In the genomic region with DNA sequence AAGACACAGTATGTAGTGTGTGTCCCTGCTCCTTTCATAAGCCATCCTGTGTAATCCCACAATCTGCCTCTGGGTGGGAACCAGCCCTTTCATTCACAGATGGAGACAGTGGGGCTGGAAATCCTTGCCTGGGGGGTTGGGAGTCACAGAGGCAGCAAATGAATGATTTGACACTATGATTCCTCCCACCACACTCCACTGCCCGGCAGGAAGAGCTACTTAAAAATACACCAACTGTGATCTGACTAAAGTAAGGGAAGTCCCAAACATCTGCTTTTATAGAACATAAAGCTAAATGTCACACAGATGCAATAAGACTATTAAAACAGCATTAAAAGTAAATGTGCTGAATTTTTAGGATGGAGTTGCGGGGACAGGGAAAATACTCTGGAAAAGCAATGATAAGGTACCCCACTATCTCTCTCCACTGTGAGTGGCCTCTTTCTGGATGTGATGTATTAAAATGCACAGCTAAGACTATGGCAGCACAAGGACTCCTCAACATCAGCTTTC, we compare ENCODE assay signal across 8 cellular contexts. TPM values are rescaled to one million over a fixed set of nuclear protein-coding genes. Genes with fewer than 3 reads are reported as not detected.
DNase-seq lines count a peak whose midpoint lies in the region; ATAC-seq and TF ChIP-seq lines count a peak whose summit lies in the region.

No MANE protein-coding gene starts in this region.

- H3K27me3 Mint-ChIP-seq in stimulated activated naive CD8-positive, alpha-beta T cell treated with anti-CD3 and anti-CD28 coated beads, Interleukin-15, Interleukin-2, amounts not matched to agents 100 ng/mL and 50 ng/mL, for 24 hours: no peaks in the 10 kb centered on the region

- H3K4me2 ChIP-seq in OCI-LY7 (ENCODE audit: low read length): peak overlapping the region; percentile 98

- TF ChIP-seq CTCF in left ventricle myocardium inferior (IDR thresholded peaks at IDR 0.05; ENCODE audit: borderline replicate concordance) (peak; percentile 37), OCI-LY7 (conservative IDR thresholded peaks at IDR 0.05; ENCODE audit: low read length) (peak; percentile 62), vagina (IDR thresholded peaks at IDR 0.05) (no peak)

- intact Hi-C loops in left ventricle myocardium inferior (cut with micrococcal nuclease): no loop called here
- intact Hi-C loops in Right ventricle myocardium inferior (cut with DNase I): no loop called here
- intact Hi-C loops in OCI-LY7 (cut with micrococcal nuclease; ENCODE audit: unreplicated experiment): no loop called here
- intact Hi-C loops in vagina (cut with DNase I): no loop called here

- peaks cover 61% of the 10 kb centered on the region for H3K36me3 Mint-ChIP-seq in stimulated activated naive CD8-positive, alpha-beta T cell treated with anti-CD3 and anti-CD28 coated beads, Interleukin-15, Interleukin-2, amounts not matched to agents 100 ng/mL and 50 ng/mL, for 24 hours (ENCODE audit: low read depth)

- POLR2A ChIA-PET in OCI-LY7 (lab: Charles Lee): interaction anchor here (1.0 to 7.4 kb wide), 4 partner anchors 17 to 100 kb away, joined by 3 to 55 read pairs (median 10); no protein-coding TSS in a partner anchor

- H3K4me1 Mint-ChIP-seq in stimulated activated naive CD8-positive, alpha-beta T cell treated with anti-CD3 and anti-CD28 coated beads, Interleukin-15, Interleukin-2, amounts not matched to agents 100 ng/mL and 50 ng/mL, for 24 hours (ENCODE audit: low read depth): peaks cover 66% of the 10 kb centered on the region

- H3K9me2 ChIP-seq in OCI-LY7 (ENCODE audit: insufficient read depth, low read length): no peaks in the 10 kb centered on the region

- no peaks in the 10 kb centered on the region for H3K9me3 ChIP-seq in left ventricle myocardium inferior (replicated peaks)
- no peaks in the 10 kb centered on the region for H3K9me3 ChIP-seq in OCI-LY7 (ENCODE audit: low read length)
- H3K9me3 ChIP-seq in vagina: no peaks in the 10 kb centered on the region

- DNase-seq in left ventricle myocardium inferior (no peak), Right ventricle myocardium inferior (ENCODE audit: missing footprints) (no peak), OCI-LY7 (ENCODE audit: low spot score) (peak; percentile 59), fibroblast of peridontal ligament (ENCODE audit: extremely low read depth) (peak; percentile 13), T-helper 9 cell (no peak), vagina (ENCODE audit: extremely low spot score in 2 of 2) (no peak)

- peaks cover 36% of the 10 kb centered on the region for H3K36me3 ChIP-seq in left ventricle myocardium inferior
- peaks cover 85% of the 10 kb centered on the region for H3K36me3 ChIP-seq in OCI-LY7 (ENCODE audit: insufficient read depth, low read length)
- peaks cover 0 to 31% of the 10 kb centered on the region in 2 donors for H3K36me3 ChIP-seq in vagina

- no peak for TF ChIP-seq POLR2A in vagina (IDR thresholded peaks at IDR 0.05)

- CTCF ChIA-PET in OCI-LY7 (lab: Charles Lee; ENCODE audit: unreplicated experiment): interaction anchor here (0.5 to 1.3 kb wide), 4 partner anchors 25 to 203 kb away, joined by 3 to 4 read pairs (median 3); no protein-coding TSS in a partner anchor

- H3K4me3 ChIP-seq in left ventricle myocardium inferior (no peak overlapping the region), OCI-LY7 (ENCODE audit: low read depth, low read length, poor library complexity, severe bottlenecking) (peak overlapping the region; percentile 91), vagina (no peak overlapping the region)

- H3K27me3 ChIP-seq in left ventricle myocardium inferior (ENCODE audit: low read depth) (no peaks in the 10 kb centered on the region), vagina (no peaks in the 10 kb centered on the region)

- H3K4me3 Mint-ChIP-seq in stimulated activated naive CD8-positive, alpha-beta T cell treated with anti-CD3 and anti-CD28 coated beads, Interleukin-15, Interleukin-2, amounts not matched to agents 100 ng/mL and 50 ng/mL, for 24 hours: peak overlapping the region; percentile 53

- ATAC-seq in Right ventricle myocardium inferior (no peak), HG03159 (IDR thresholded peaks at IDR 0.05; ENCODE audit: unreplicated experiment) (no peak)

- H4K20me1 ChIP-seq in OCI-LY7 (ENCODE audit: insufficient read depth, low read length): peaks cover 45% of the 10 kb centered on the region

- peaks cover 92% of the 10 kb centered on the region for H3K79me2 ChIP-seq in OCI-LY7 (ENCODE audit: insufficient read depth, low read depth, low read length)

- peak overlapping the region; percentile 83 for H3K27ac ChIP-seq in left ventricle myocardium inferior (replicated peaks)
- peak overlapping the region; percentile 91 for H3K27ac ChIP-seq in OCI-LY7 (ENCODE audit: low read depth, low read length, poor library complexity, severe bottlenecking)
- no peak overlapping the region for H3K27ac ChIP-seq in vagina

- H3K4me1 ChIP-seq in left ventricle myocardium inferior (peaks cover 93% of the 10 kb centered on the region), OCI-LY7 (ENCODE audit: insufficient read depth, low read length, poor library complexity, severe bottlenecking) (peaks cover 47% of the 10 kb centered on the region), vagina (peaks cover 66% of the 10 kb centered on the region)

- no peak overlapping the region for H3K27ac Mint-ChIP-seq in stimulated activated naive CD8-positive, alpha-beta T cell treated with anti-CD3 and anti-CD28 coated beads, Interleukin-15, Interleukin-2, amounts not matched to agents 100 ng/mL and 50 ng/mL, for 24 hours

- BruUV-seq in OCI-LY7 (replicated peaks; lab: Mats Ljungman, UMichigan): no TSS peak

- H3K9me3 Mint-ChIP-seq in stimulated activated naive CD8-positive, alpha-beta T cell treated with anti-CD3 and anti-CD28 coated beads, Interleukin-15, Interleukin-2, amounts not matched to agents 100 ng/mL and 50 ng/mL, for 24 hours: no peaks in the 10 kb centered on the region

- H2AFZ ChIP-seq in OCI-LY7 (ENCODE audit: low read length): no peak overlapping the region

RNA-seq across cellular contexts. Expression of a gene that starts 4.3 kb away (rescaled TPM):
- total RNA-seq in left ventricle myocardium inferior (138 TPM), Right ventricle myocardium inferior (154 TPM), OCI-LY7 (2022) (558 and 594 TPM in 2 replicates), vagina (64.6 TPM)
- total RNA-seq in OCI-LY7 (2014; rRNA removed; shearing (Covaris generic)): 532 and 610 TPM in 2 replicates

Comparison
In these comparisons a context has a peak if more than half of its experiments do, and no peak if none do; other contexts are left out.
1. DNase-seq: peak in OCI-LY7 (single experiment) and fibroblast of peridontal ligament (single experiment); none in left ventricle myocardium inferior (single experiment), Right ventricle myocardium inferior (single experiment), T-helper 9 cell (single experiment) and vagina (0 of 2).
2. CTCF ChIP-seq: peak in left ventricle myocardium inferior (single experiment) and OCI-LY7 (single experiment); none in vagina (0 of 3).